In the genomic region with DNA sequence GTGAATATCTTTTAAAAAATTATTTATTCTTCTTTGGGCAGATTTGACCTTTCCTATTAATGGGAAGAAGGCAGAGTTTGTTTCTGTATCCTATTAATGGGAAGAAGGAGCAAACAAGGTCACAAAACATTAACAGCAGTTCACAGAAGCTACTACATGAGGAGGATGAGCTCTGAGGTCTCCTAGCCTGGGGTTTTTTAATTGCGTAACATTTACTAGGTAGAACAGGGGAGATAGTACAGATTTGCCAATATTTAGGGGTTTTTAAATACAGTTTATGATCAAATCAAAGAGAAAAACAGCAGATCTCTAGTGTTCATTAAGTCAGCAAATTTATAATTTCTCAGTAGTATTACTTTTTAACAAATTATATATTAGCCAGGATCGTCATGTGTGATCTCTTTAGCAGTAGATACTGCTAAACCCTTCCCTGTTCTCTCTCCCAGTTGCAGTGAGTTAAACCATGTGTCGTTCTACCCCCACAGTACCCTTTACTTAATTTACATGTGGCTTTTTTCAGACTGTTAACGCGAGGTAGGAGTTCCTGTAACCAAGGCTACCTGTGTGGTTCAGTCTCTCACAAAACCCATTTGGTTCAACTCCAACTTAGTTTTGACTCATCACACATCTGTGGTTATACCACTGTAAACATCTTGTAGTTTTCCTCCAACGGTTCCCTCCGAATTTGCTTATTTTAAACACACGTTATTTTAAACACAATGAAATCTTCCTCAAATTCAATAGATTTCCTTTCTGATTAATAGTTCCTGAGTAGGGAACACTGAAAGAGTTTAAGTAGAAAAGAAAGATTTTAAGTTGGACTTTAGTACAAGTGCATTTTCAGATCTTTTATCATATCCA, we compare ENCODE assay signal across 8 cellular contexts. TPM values are rescaled to one million over a fixed set of nuclear protein-coding genes. Genes with fewer than 3 reads are reported as not detected.
DNase-seq lines count a peak whose midpoint lies in the region; ATAC-seq lines count a peak whose summit lies in the region.

No MANE protein-coding gene starts in this region.

- H3K27ac Mint-ChIP-seq in T-helper 2 cell treated with Interferon-gamma antibody and Interleukin-4, amounts not matched to agents 5 μg/mL and 100 μg/mL, for 36 hours: peak overlapping the region; percentile 83

- peak; percentile 94 to 96 for ATAC-seq in activated T-cell treated with anti-CD3 and anti-CD28 coated beads, Interleukin-2, amount 50 U/mL, for 4 hours
- ATAC-seq in HG02884 (IDR thresholded peaks at IDR 0.05; ENCODE audit: unreplicated experiment): peak; percentile 96

- H3K27me3 Mint-ChIP-seq in activated T-cell treated with anti-CD3 and anti-CD28 coated beads, Interleukin-2, amount 50 U/mL, for 4 hours (ENCODE audit: low read depth): no peaks in the 10 kb centered on the region
- H3K27me3 Mint-ChIP-seq in T-helper 2 cell treated with Interferon-gamma antibody and Interleukin-4, amounts not matched to agents 5 μg/mL and 100 μg/mL, for 36 hours (ENCODE audit: low read depth): no peaks in the 10 kb centered on the region

- H3K4me3 Mint-ChIP-seq in activated T-cell treated with anti-CD3 and anti-CD28 coated beads, Interleukin-2, amount 50 U/mL, for 4 hours: peak overlapping the region; percentile 45
- peak overlapping the region; percentile 51 for H3K4me3 Mint-ChIP-seq in T-helper 2 cell treated with Interferon-gamma antibody and Interleukin-4, amounts not matched to agents 5 μg/mL and 100 μg/mL, for 36 hours

- peak; percentile 4 for DNase-seq in activated T-cell treated with anti-CD3 and anti-CD28 coated beads, Interleukin-2, amount 50 U/mL, for 4 hours
- no peak for DNase-seq in activated T-cell treated with anti-CD3 and anti-CD28 coated beads, Interleukin-2, amount 50 U/mL, for 48 hours
- peak; percentile 56 for DNase-seq in T-helper 2 cell treated with Interferon-gamma antibody and Interleukin-4, amounts not matched to agents 5 μg/mL and 100 μg/mL, for 36 hours (ENCODE audit: low spot score)
- peak; percentile 8 for DNase-seq in stimulated activated CD4-positive, alpha-beta T cell treated with anti-CD3 and anti-CD28 coated beads, Interleukin-1b, Interleukin-23, amount 100 ng/mL, for 48 hours
- DNase-seq in SHP77 (lab: John Stamatoyannopoulos, UW): no peak
- DNase-seq in HuH-7 (ENCODE audit: low spot score): no peak
- no peak for DNase-seq in HK-2 (ENCODE audit: unreplicated experiment)

- peaks cover 35% of the 10 kb centered on the region for H3K4me1 Mint-ChIP-seq in activated T-cell treated with anti-CD3 and anti-CD28 coated beads, Interleukin-2, amount 50 U/mL, for 4 hours (ENCODE audit: low read depth)
- peaks cover 41% of the 10 kb centered on the region for H3K4me1 Mint-ChIP-seq in T-helper 2 cell treated with Interferon-gamma antibody and Interleukin-4, amounts not matched to agents 5 μg/mL and 100 μg/mL, for 36 hours (ENCODE audit: low read depth)

- H3K36me3 Mint-ChIP-seq in activated T-cell treated with anti-CD3 and anti-CD28 coated beads, Interleukin-2, amount 50 U/mL, for 4 hours (ENCODE audit: insufficient read depth): peaks cover 30% of the 10 kb centered on the region
- peaks cover 55% of the 10 kb centered on the region for H3K36me3 Mint-ChIP-seq in T-helper 2 cell treated with Interferon-gamma antibody and Interleukin-4, amounts not matched to agents 5 μg/mL and 100 μg/mL, for 36 hours (ENCODE audit: low read depth)

- no peaks in the 10 kb centered on the region for H3K9me3 Mint-ChIP-seq in activated T-cell treated with anti-CD3 and anti-CD28 coated beads, Interleukin-2, amount 50 U/mL, for 4 hours
- H3K9me3 Mint-ChIP-seq in T-helper 2 cell treated with Interferon-gamma antibody and Interleukin-4, amounts not matched to agents 5 μg/mL and 100 μg/mL, for 36 hours: no peaks in the 10 kb centered on the region

RNA-seq across cellular contexts. Expression of a gene that starts 13.3 kb away (rescaled TPM):
- total RNA-seq in activated T-cell treated with anti-CD3 and anti-CD28 coated beads, Interleukin-2, amount 50 U/mL, for 4 hours: 10 to 100 TPM; 55.2 to 60.4 (median 55.3) TPM

RNA-seq across cellular contexts. Expression of a gene that starts 25.7 kb away (rescaled TPM):
- under 1 TPM; 0.28 to 0.90 (median 0.29) TPM for total RNA-seq in activated T-cell treated with anti-CD3 and anti-CD28 coated beads, Interleukin-2, amount 50 U/mL, for 4 hours

Comparison
In these comparisons a context has a peak if more than half of its experiments do, and no peak if none do; other contexts are left out.
1. DNase-seq: peak in activated T-cell treated with anti-CD3 and anti-CD28 coated beads, Interleukin-2, amount 50 U/mL, for 4 hours (single experiment), T-helper 2 cell treated with Interferon-gamma antibody and Interleukin-4, amounts not matched to agents 5 μg/mL and 100 μg/mL, for 36 hours (single experiment) and stimulated activated CD4-positive, alpha-beta T cell treated with anti-CD3 and anti-CD28 coated beads, Interleukin-1b, Interleukin-23, amount 100 ng/mL, for 48 hours (single experiment); none in activated T-cell treated with anti-CD3 and anti-CD28 coated beads, Interleukin-2, amount 50 U/mL, for 48 hours (0 of 2), SHP77 (0 of 2), HuH-7 (single experiment) and HK-2 (single experiment).